ENCODE assay signal across 19 cellular contexts in the genomic region with DNA sequence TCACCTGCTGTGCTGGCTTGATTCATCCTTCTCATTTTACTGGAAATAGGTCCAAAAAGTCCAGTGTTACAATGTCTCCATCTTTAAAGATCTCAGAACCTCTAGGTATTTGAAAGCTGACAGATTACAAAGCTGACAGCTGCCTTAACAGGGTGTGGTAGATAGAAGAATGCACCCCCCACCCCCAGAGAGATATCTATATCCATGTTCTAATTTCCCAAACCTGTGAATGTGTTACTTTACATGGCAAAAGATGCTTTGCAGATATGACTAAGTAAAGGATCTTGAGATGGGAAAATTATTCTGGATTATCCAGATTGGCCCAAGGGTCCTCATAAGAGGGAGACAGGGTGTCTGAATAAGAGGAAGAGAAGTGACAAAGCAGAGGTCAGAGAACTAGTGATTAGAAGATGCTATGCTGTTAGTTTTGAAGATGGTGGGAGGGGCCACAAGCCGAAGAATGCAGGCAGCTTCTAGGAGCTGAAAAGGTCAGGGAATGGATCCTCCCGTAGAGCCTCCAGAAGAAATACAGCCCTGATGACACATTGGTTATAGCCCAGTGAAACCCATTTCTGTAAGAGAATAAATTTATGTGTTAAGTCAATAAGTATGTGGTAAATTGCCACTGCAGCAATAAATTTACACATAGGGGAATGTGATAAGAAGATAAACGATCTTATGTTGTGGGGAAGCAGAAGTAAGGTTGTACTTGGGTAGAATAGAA. TPM values are rescaled to one million over a fixed set of nuclear protein-coding genes. Genes with fewer than 3 reads are reported as not detected.
DNase-seq lines count a peak whose midpoint lies in the region; ATAC-seq, FAIRE-seq and TF ChIP-seq lines count a peak whose summit lies in the region.
"Had no signal": no experiment of that assay in that cellular context is flagged by ENCODE, and none has a peak within 500 bp of the region (broad histone marks: within the 10 kb centered on the region; RNA-seq: fewer than 3 reads in every experiment).

No MANE protein-coding gene starts in this region.

- no peaks in the 10 kb centered on the region for H3K79me1 ChIP-seq in H1 (ENCODE audit: low read depth, low read length)
- peaks cover 30% of the 10 kb centered on the region for H3K79me1 ChIP-seq in trophoblast cell (ENCODE audit: low read length)

- WGBS in H1 (ENCODE audit: extremely low coverage in 1 of 2, insufficient coverage in 1 of 2, insufficient read length in 1 of 2, insufficient replicate concordance in 2 of 2, low coverage in 1 of 2, low lambda C conversion rate in 2 of 2, missing lambda C conversion rate in 1 of 2), 2 experiments: 86% methylated on average over 3 of the region's 3 CpGs; no CpG with 5 or more reads in 1 of the 2 experiments
- WGBS in trophoblast cell (ENCODE audit: extremely low coverage, insufficient coverage, insufficient read length): no CpG with 5 or more reads among the region's 3 CpGs

- H4K5ac ChIP-seq in H1 (ENCODE audit: insufficient read length, low read depth, low read length): no peak overlapping the region

- DNase-seq in EL (peak; percentile 87), M059J (ENCODE audit: low read depth) (peak; percentile 52), H1 (ENCODE audit: low read depth in 1 of 2, low spot score in 2 of 2) (no peak), trophoblast cell (peak; percentile 69 to 90), dedifferentiated amniotic fluid mesenchymal stem cell (ENCODE audit: extremely low spot score) (no peak), NCI-H446 (lab: John Stamatoyannopoulos, UW) (no peak), amniotic stem cell (lab: John Stamatoyannopoulos, UW) (no peak)
- DNase-seq: COR-L47, DMS53, GDM1, GOT3, Kasumi-1, NCI-H1436, NCI-H345, NCI-H748 treated with DMSO at 0.1 percent for 48 hours, PC-9 had no signal

- no peak overlapping the region for H3K4ac ChIP-seq in H1 (replicated peaks; ENCODE audit: insufficient read length, low read depth, low read length)
- H3K4ac ChIP-seq in trophoblast cell (ENCODE audit: low read depth, low read length): no peak overlapping the region

- H3K9ac ChIP-seq in H1 (replicated peaks in 1 of 4; ENCODE audit: extremely low read depth in 1 of 4, low read depth in 3 of 4, low read length in 3 of 4): no peak overlapping the region
- no peak overlapping the region for H3K9ac ChIP-seq in trophoblast cell (ENCODE audit: low read length)

- H2AK5ac ChIP-seq in H1 (ENCODE audit: low read depth, low read length): no peak overlapping the region
- no peak overlapping the region for H2AK5ac ChIP-seq in trophoblast cell (ENCODE audit: low read length)

- H3K27me3 ChIP-seq in H1 (replicated peaks in 1 of 4; ENCODE audit: control insufficient read depth in 3 of 4, extremely low read depth in 1 of 4, insufficient read depth in 3 of 4, low read length in 3 of 4) (no peaks in the 10 kb centered on the region), trophoblast cell (ENCODE audit: insufficient read depth, low read length) (no peaks in the 10 kb centered on the region)

- no peak overlapping the region for H4K12ac ChIP-seq in trophoblast cell (ENCODE audit: low read depth, low read length)

- CTCF ChIA-PET in H1 (lab: Charles Lee; ENCODE audit: partially characterized antibody): interaction anchor here (0.8 to 6.9 kb wide), 4 partner anchors 10 to 86 kb away, joined by 3 to 36 read pairs (median 4); no protein-coding TSS in a partner anchor

- TF ChIP-seq RAD21 in H1 (IDR thresholded peaks at IDR 0.05 in 1 of 2, conservative IDR thresholded peaks at IDR 0.05 in 1 of 2; ENCODE audit: low read depth in 2 of 2, low read length in 2 of 2): no peak

- H3K4me1 ChIP-seq in H1 (replicated peaks in 1 of 4; ENCODE audit: control insufficient read depth in 3 of 4, insufficient read depth in 4 of 4, low read length in 3 of 4) (peaks cover 7 to 32% (median 12%) of the 10 kb centered on the region in 4 experiments; a peak in 6 of 7 replicates), trophoblast cell (ENCODE audit: control insufficient read depth in 1 of 2, insufficient read depth in 2 of 2, low read length in 2 of 2) (peaks cover 21 to 38% of the 10 kb centered on the region in 2 experiments)

- H4K20me1 ChIP-seq in H1 (replicated peaks in 1 of 2; ENCODE audit: control insufficient read depth in 1 of 2, insufficient read depth in 2 of 2, low read length in 2 of 2): no peaks in the 10 kb centered on the region

- no peak overlapping the region for H2BK5ac ChIP-seq in H1 (ENCODE audit: low read depth, low read length)
- peak overlapping the region; percentile 45 for H2BK5ac ChIP-seq in trophoblast cell (ENCODE audit: low read depth, low read length, poor library complexity)

- H3K14ac ChIP-seq in H1 (ENCODE audit: insufficient read length) (no peak overlapping the region), trophoblast cell (ENCODE audit: low read length) (no peak overlapping the region)

- H3K18ac ChIP-seq in H1 (ENCODE audit: extremely low read depth, low read length) (no peak overlapping the region), trophoblast cell (ENCODE audit: low read length) (no peak overlapping the region)

- H3K79me2 ChIP-seq in H1 (ENCODE audit: control insufficient read depth in 1 of 2, insufficient read depth in 2 of 2, low read length in 2 of 2) (no peaks in the 10 kb centered on the region), trophoblast cell (ENCODE audit: control insufficient read depth, insufficient read depth, low read length, poor library complexity) (peaks cover 8% of the 10 kb centered on the region)

- H2BK120ac ChIP-seq in H1 (replicated peaks; ENCODE audit: low read depth, low read length) (no peak overlapping the region), trophoblast cell (ENCODE audit: insufficient read depth, low read length, poor library complexity) (peak overlapping the region; percentile 3)

- H4K91ac ChIP-seq in H1 (replicated peaks; ENCODE audit: insufficient read length, low read length) (no peak overlapping the region), trophoblast cell (ENCODE audit: low read depth, low read length) (no peak overlapping the region)

- 0 out of 2 replicates have a peak overlapping the region, but pooled peaks have one; percentile 41 for H2BK12ac ChIP-seq in H1 (ENCODE audit: low read depth, low read length)
- no peak overlapping the region for H2BK12ac ChIP-seq in trophoblast cell (ENCODE audit: low read length)

- H4K8ac ChIP-seq in H1 (ENCODE audit: extremely low read depth, insufficient read depth, low read length) (no peak overlapping the region), trophoblast cell (ENCODE audit: low read depth, low read length) (no peak overlapping the region)

- H3K27ac ChIP-seq in H1 (ENCODE audit: low read depth, low read length) (no peak overlapping the region), trophoblast cell (ENCODE audit: low read depth, low read length) (peak overlapping the region; percentile 6)
- H3K27ac ChIP-seq: C4-2B, PC-9 had no signal

- H3K23ac ChIP-seq in H1 (ENCODE audit: insufficient read length) (no peak overlapping the region), trophoblast cell (ENCODE audit: low read length) (no peak overlapping the region)

- H3K4me2 ChIP-seq in H1 (ENCODE audit: insufficient read depth in 1 of 2, low read depth in 2 of 2, low read length in 2 of 2) (no peak overlapping the region), trophoblast cell (ENCODE audit: low read length) (peak overlapping the region; percentile 30)

- H2AFZ ChIP-seq in H1 (ENCODE audit: low read length) (no peak overlapping the region), trophoblast cell (ENCODE audit: insufficient read depth, low read length, poor library complexity) (no peak overlapping the region)
- H2AFZ ChIP-seq: PC-9 had no signal

- POLR2A ChIA-PET in H1 (lab: Charles Lee; ENCODE audit: partially characterized antibody): no interaction called here

- no peak for TF ChIP-seq EP300 in H1 (IDR thresholded peaks at IDR 0.05; ENCODE audit: borderline replicate concordance in 1 of 2, low read depth in 2 of 2, low read length in 2 of 2)

- 0 out of 2 replicates have a peak overlapping the region, but pooled peaks have one; percentile 31 for H2BK15ac ChIP-seq in H1 (ENCODE audit: low read length)

- TF ChIP-seq POLR2A in H1 (IDR thresholded peaks at IDR 0.05; ENCODE audit: control extremely low read depth in 1 of 2, low read depth in 2 of 2, low read length in 2 of 2): no peak

- H3K23me2 ChIP-seq in H1 (ENCODE audit: low read depth, low read length): no peaks in the 10 kb centered on the region

- H3K36me3 ChIP-seq in H1 (ENCODE audit: control insufficient read depth in 2 of 4, insufficient read depth in 4 of 4, low read length in 3 of 4) (no peaks in the 10 kb centered on the region), trophoblast cell (ENCODE audit: control insufficient read depth in 1 of 2, insufficient read depth in 2 of 2, low read length in 2 of 2) (no peaks in the 10 kb centered on the region)

- no peak for TF ChIP-seq CTCF in H1 (IDR thresholded peaks at IDR 0.05; ENCODE audit: control extremely low read depth in 1 of 3, insufficient read depth in 1 of 3, low read depth in 1 of 3, low read length in 3 of 3)

- peak overlapping the region; percentile 53; the same call in 1 of the 2 replicates for H2BK20ac ChIP-seq in H1 (ENCODE audit: low read length)

- peaks cover 0 to 4% of the 10 kb centered on the region in 2 experiments; a peak in 2 of 4 replicates for H3K9me3 ChIP-seq in H1 (ENCODE audit: insufficient read depth in 2 of 2, low read depth in 1 of 2, low read length in 1 of 2)
- peaks cover 2% of the 10 kb centered on the region for H3K9me3 ChIP-seq in trophoblast cell (ENCODE audit: insufficient read depth, low read depth, low read length)

- no peak for FAIRE-seq in H1 (lab: Jason Lieb, UNC)
- FAIRE-seq: GM19239 had no signal

- no peak for ATAC-seq in GM21526 (IDR thresholded peaks at IDR 0.05; ENCODE audit: low FRiP score, unreplicated experiment)

- H3K4me3 ChIP-seq in H1 (ENCODE audit: extremely low read depth in 1 of 4, insufficient read depth in 2 of 4, low read depth in 3 of 4, low read length in 4 of 4) (no peak overlapping the region), trophoblast cell (ENCODE audit: low read depth, low read length) (no peak overlapping the region)
- H3K4me3 ChIP-seq: PC-9 had no signal

- no peak overlapping the region for H3K56ac ChIP-seq in H1 (replicated peaks; ENCODE audit: insufficient read length, low read depth, low read length)

TF ChIP-seq in H1, 55 proteins besides CTCF, POLR2A, EP300 and RAD21:
- TF ChIP-seq BCL11A (IDR thresholded peaks at IDR 0.05; ENCODE audit: low read depth in 2 of 2, low read length in 2 of 2): no peak

RNA-seq across cellular contexts. Expression of gene FSTL1, which starts 21.5 kb away (rescaled TPM):
- total RNA-seq in M059J (2014; rRNA removed; shearing (Covaris generic)): 762 and 1,312 TPM in 2 replicates
- total RNA-seq in H1 (2021; fragmentation: NEBNext Ultra II Directional; extraction: Animal tissue kit (Norgen Biotek cat#: 25700)): 502 and 516 TPM in 2 replicates
- 158 and 168 TPM in 2 replicates for polyA plus RNA-seq in H1 (2011; rRNA removed)
- 238 TPM for polyA plus RNA-seq in H1 (2011; cell fraction: cytosol; rRNA removed)
- polyA plus RNA-seq in H1 (2011; cell fraction: nucleus; rRNA removed): 366 TPM
- polyA plus RNA-seq in H1 (2012, experiment 1 of 2): 322 to 479 TPM (median 419 TPM) in 4 replicates
- polyA plus RNA-seq in H1 (2012, experiment 2 of 2): 22.7 TPM
- polyA plus RNA-seq in H1 (2013, experiment 1 of 2): 296 TPM
- 334 TPM for polyA plus RNA-seq in H1 (2013, experiment 2 of 2)
- polyA minus RNA-seq in H1 (2011; rRNA and poly(A)+ RNA removed): 543 and 781 TPM in 2 replicates
- 248 TPM for polyA minus RNA-seq in H1 (2011; cell fraction: cytosol; rRNA and poly(A)+ RNA removed)
- 164 TPM for polyA minus RNA-seq in H1 (2011; cell fraction: nucleus; rRNA and poly(A)+ RNA removed)
- polyA plus RNA-seq in trophoblast cell (2013): 507 and 510 TPM in 2 replicates

Comparison
In these comparisons a context has a peak if more than half of its experiments do, and no peak if none do; other contexts are left out.
1. DNase-seq: peak in EL (single experiment), M059J (single experiment) and trophoblast cell (2 of 2); none in H1 (0 of 2), dedifferentiated amniotic fluid mesenchymal stem cell (single experiment), NCI-H446 (0 of 2) and amniotic stem cell (single experiment).